In the genomic region with DNA sequence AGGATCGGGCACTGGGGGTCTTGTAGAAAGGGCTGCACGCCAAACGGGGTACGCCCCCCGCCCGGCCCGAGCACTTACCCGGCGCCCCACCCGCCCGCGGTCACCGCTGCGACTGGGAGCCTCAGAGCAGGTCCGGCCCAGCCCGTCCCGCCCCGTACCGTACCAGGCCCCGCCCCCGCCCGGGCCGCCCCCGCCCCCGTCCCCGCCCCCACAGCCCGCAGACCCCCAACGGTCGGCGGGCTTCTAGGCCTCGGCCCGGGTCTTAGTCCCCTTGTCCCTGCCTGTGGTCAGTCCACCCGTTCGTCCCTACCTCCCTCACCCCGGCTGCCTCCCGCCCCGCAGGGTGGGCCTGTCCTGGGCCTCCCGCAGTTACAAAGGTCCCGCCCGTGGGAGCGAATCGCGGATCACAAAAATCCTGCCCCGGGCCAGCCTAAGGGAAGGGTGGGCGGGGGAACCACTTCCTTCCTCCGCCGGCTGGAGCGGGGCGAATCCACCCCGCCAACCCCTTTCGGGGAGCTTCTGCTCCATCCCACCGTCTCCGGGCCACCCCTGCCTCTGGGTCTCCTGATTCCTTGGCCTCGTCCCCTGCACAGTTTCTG, we compare ENCODE assay signal across 7 cellular contexts. TPM values are rescaled to one million over a fixed set of nuclear protein-coding genes. Genes with fewer than 3 reads are reported as not detected.
A peak's percentile ranks its signal among the peaks of the same experiment; 100 is the strongest.
DNase-seq lines count a peak whose midpoint lies in the region; ATAC-seq and TF ChIP-seq lines count a peak whose summit lies in the region.

A gene with protein sequence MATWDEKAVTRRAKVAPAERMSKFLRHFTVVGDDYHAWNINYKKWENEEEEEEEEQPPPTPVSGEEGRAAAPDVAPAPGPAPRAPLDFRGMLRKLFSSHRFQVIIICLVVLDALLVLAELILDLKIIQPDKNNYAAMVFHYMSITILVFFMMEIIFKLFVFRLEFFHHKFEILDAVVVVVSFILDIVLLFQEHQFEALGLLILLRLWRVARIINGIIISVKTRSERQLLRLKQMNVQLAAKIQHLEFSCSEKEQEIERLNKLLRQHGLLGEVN (minus strand): TSS at position 114 of the 599 bp plus-strand sequence. CDS start 5,870 bp downstream, outside the sequence.

- H3K9me3 Mint-ChIP-seq in naive thymus-derived CD8-positive, alpha-beta T cell: peaks cover 0 to 1% (median 0%) of the 10 kb centered on the region in 9 donors

- POLR2A ChIA-PET in naive thymus-derived CD8-positive, alpha-beta T cell (lab: Charles Lee): interaction anchor here (0.7 to 2.6 kb wide), 12 partner anchors 10 to 258 kb away, joined by 3 to 24 read pairs (median 4); partner anchors contain the start of genes ARPC3, FAM216A, GPN3 and TCTN1

- H3K27ac ChIP-seq in HUES48 (ENCODE audit: low read depth, low read length): peak within 1 kb of the TSS; percentile 67
- peak within 1 kb of the TSS; percentile 60 to 79 (median 70) for H3K27ac ChIP-seq in esophagus muscularis mucosa (replicated peaks in 1 of 4)
- H3K27ac ChIP-seq in thymus (ENCODE audit: low read depth): peak within 1 kb of the TSS; percentile 38

- H3K27me3 ChIP-seq in HUES48 (ENCODE audit: control insufficient read depth, insufficient read depth, low read length) (peaks cover 16% of the 10 kb centered on the region), esophagus muscularis mucosa (no peaks in the 10 kb centered on the region), thymus (ENCODE audit: control insufficient read depth, insufficient read depth) (no peaks in the 10 kb centered on the region)

- H3K36me3 ChIP-seq in HUES48 (ENCODE audit: control insufficient read depth, insufficient read depth, low read length) (no peaks in the 10 kb centered on the region), esophagus muscularis mucosa (no peaks in the 10 kb centered on the region), thymus (ENCODE audit: control insufficient read depth, insufficient read depth) (no peaks in the 10 kb centered on the region)

- ATAC-seq in GM19351 (IDR thresholded peaks at IDR 0.05; ENCODE audit: unreplicated experiment): peak; percentile 25
- ATAC-seq in naive thymus-derived CD8-positive, alpha-beta T cell: peak; percentile 53 to 68

- H3K4me1 ChIP-seq in HUES48 (ENCODE audit: control insufficient read depth, insufficient read depth, low read length): peaks cover 9% of the 10 kb centered on the region
- H3K4me1 ChIP-seq in esophagus muscularis mucosa: peaks cover 14 to 29% (median 27%) of the 10 kb centered on the region in 4 donors
- H3K4me1 ChIP-seq in thymus (ENCODE audit: control insufficient read depth, insufficient read depth, low read length): peaks cover 6% of the 10 kb centered on the region

- DNase-seq in activated CD8-positive, alpha-beta memory T cell treated with anti-CD3 and anti-CD28 coated beads, Interleukin-2, amount 50 U/mL, for 24 hours (ENCODE audit: extremely low read depth): peak; percentile 7
- DNase-seq in esophagus muscularis mucosa (ENCODE audit: extremely low spot score) (no peak), amniotic stem cell (lab: John Stamatoyannopoulos, UW) (no peak)
- peak in 8 of 10 donors; percentile 22 to 73 (median 52) for DNase-seq in naive thymus-derived CD8-positive, alpha-beta T cell

- no peak for TF ChIP-seq POLR2A in esophagus muscularis mucosa (IDR thresholded peaks at IDR 0.05; ENCODE audit: low read depth)

- H3K27me3 Mint-ChIP-seq in naive thymus-derived CD8-positive, alpha-beta T cell: no peaks in the 10 kb centered on the region

- H3K27ac Mint-ChIP-seq in naive thymus-derived CD8-positive, alpha-beta T cell: peak within 1 kb of the TSS; percentile 73 to 95 (median 91)

- peaks cover 17 to 70% (median 40%) of the 10 kb centered on the region in 4 donors for H3K4me1 Mint-ChIP-seq in naive thymus-derived CD8-positive, alpha-beta T cell

- TF ChIP-seq EP300 in esophagus muscularis mucosa (IDR thresholded peaks at IDR 0.05): no peak

- H3K36me3 Mint-ChIP-seq in naive thymus-derived CD8-positive, alpha-beta T cell: peaks cover 9 to 22% (median 10%) of the 10 kb centered on the region in 3 donors

- WGBS in esophagus muscularis mucosa: 20% methylated on average over 1 of the region's 54 CpGs
- under 1% methylated on average over 53 of the region's 54 CpGs for WGBS in thymus

- H3K9me3 ChIP-seq in HUES48 (ENCODE audit: control insufficient read depth, insufficient read depth, low read length): no peaks in the 10 kb centered on the region
- H3K9me3 ChIP-seq in esophagus muscularis mucosa: no peaks in the 10 kb centered on the region
- no peaks in the 10 kb centered on the region for H3K9me3 ChIP-seq in thymus (ENCODE audit: control insufficient read depth)

- peak within 1 kb of the TSS; percentile 89 to 98 (median 92) for H3K4me3 Mint-ChIP-seq in naive thymus-derived CD8-positive, alpha-beta T cell

- H3K4me3 ChIP-seq in HUES48 (ENCODE audit: low read depth, low read length) (peak within 1 kb of the TSS; percentile 71), esophagus muscularis mucosa (peak within 1 kb of the TSS; percentile 60 to 70 (median 68)), thymus (ENCODE audit: low read length) (peak within 1 kb of the TSS; percentile 68)

- no peak for TF ChIP-seq CTCF in esophagus muscularis mucosa (IDR thresholded peaks at IDR 0.05)

- intact Hi-C loops in esophagus muscularis mucosa (cut with DNase I): no loop called here

- peak within 1 kb of the TSS; percentile 62 for H3K9ac ChIP-seq in HUES48 (ENCODE audit: low read depth, low read length)

RNA-seq across cellular contexts. Expression of the gene that starts here (rescaled TPM):
- 1 to 10 TPM; 5.4 to 8.9 (median 7.1) TPM for total RNA-seq in esophagus muscularis mucosa
- 10 to 100 TPM; 21.0 to 21.2 TPM for total RNA-seq in naive thymus-derived CD8-positive, alpha-beta T cell
- polyA plus RNA-seq in naive thymus-derived CD8-positive, alpha-beta T cell: 10 to 100 TPM; 17.3 to 24.5 (median 20.1) TPM
- 35.1 TPM for polyA plus RNA-seq in thymus

Comparison
In these comparisons a context has a peak if more than half of its experiments do, and no peak if none do; other contexts are left out.
1. DNase-seq: peak in activated CD8-positive, alpha-beta memory T cell treated with anti-CD3 and anti-CD28 coated beads, Interleukin-2, amount 50 U/mL, for 24 hours (single experiment) and naive thymus-derived CD8-positive, alpha-beta T cell (8 of 10); none in esophagus muscularis mucosa (single experiment) and amniotic stem cell (single experiment).
2. Peak in every context shown above with its lines, with median percentiles within 50 percentile points of each other: H3K27ac ChIP-seq and H3K4me3 ChIP-seq.